16 cellular contexts compared by ENCODE assay signal in genomic region chr3:105851176-105851575, GRCh38.
"Had no signal": no experiment of that assay in that cellular context is flagged by ENCODE, and none has a peak within 500 bp of the region (broad histone marks: within the 10 kb centered on the region; RNA-seq: fewer than 3 reads in every experiment).

No MANE protein-coding gene starts in this region.

- H3K27me3 ChIP-seq: brain microvascular endothelial cell, dorsolateral prefrontal cortex, neutrophil, tibial nerve, vagina had no signal

- H3K4me3 ChIP-seq: dorsolateral prefrontal cortex, lower lobe of right lung, tibial nerve, vagina had no signal

- H3K9me3 ChIP-seq: lower lobe of right lung, neutrophil, tibial nerve, vagina had no signal

- H3K4me1 ChIP-seq: lower lobe of right lung had no signal

- H3K27ac Mint-ChIP-seq: mesothelial cell of epicardium had no signal

- ATAC-seq: esophagus mucosa, lower lobe of right lung had no signal

- H3K27ac ChIP-seq: brain microvascular endothelial cell, dorsolateral prefrontal cortex, lower lobe of right lung, neutrophil, tibial nerve, vagina had no signal

- H3K4me3 Mint-ChIP-seq: mesothelial cell of epicardium had no signal

- DNase-seq: activated CD4-positive, alpha-beta T cell treated with anti-CD3 and anti-CD28 coated beads for 48 hours; activated naive CD4-positive, alpha-beta T cell; activated T-cell treated with anti-CD3 and anti-CD28 coated beads, Interleukin-2, amount 50 U/mL, for 48 hours; amygdala; brain microvascular endothelial cell; dorsolateral prefrontal cortex; hypothalamus; lower lobe of right lung; stimulated activated CD4-positive, alpha-beta T cell treated with anti-CD3 and anti-CD28 coated beads, Interleukin-15, amount 100 ng/mL, for 24 hours; stimulated activated CD4-positive, alpha-beta T cell treated with anti-CD3 and anti-CD28 coated beads, Interleukin-4, amount 100 ng/mL, for 24 hours; T1000 had no signal
